ENCODE assay signal across 8 cellular contexts in the genomic region with DNA sequence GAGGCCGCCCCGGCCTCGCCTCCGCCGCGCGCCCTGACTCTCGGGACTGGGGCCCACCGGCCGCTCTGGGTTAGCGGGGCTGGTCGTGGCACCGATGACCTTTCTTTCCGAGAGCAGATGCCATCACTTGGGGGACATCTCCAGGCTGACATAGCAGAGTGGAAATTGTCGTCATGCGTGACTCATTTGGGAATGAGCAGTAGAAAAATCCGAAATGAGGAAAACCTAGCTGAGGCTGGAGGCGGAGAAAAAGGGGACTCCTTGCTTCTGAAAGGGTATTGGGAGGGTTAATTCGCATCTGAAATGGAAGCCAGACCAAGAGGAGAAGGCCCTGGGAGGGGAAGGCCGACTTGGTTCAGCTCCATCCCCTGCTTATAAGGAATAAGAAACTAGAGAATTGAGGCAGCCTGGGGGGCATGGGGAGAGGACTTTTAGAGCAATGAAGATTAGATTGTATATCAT. TPM values are rescaled to one million over a fixed set of nuclear protein-coding genes. Genes with fewer than 3 reads are reported as not detected.
DNase-seq lines count a peak whose midpoint lies in the region; ATAC-seq, FAIRE-seq and TF ChIP-seq lines count a peak whose summit lies in the region.

No MANE protein-coding gene starts in this region.

- H3K4me3 Mint-ChIP-seq in activated naive CD8-positive, alpha-beta T cell treated with anti-CD3 and anti-CD28 coated beads, Interleukin-2, amount 50 U/mL, for 24 hours = peak overlapping the region; percentile 68

- peak overlapping the region; percentile 81 for H3K4me3 ChIP-seq in ACC112 (ENCODE audit: low read depth, low read length)
- peak overlapping the region; percentile 63 to 73 for H3K4me3 ChIP-seq in left lung
- peak overlapping the region; percentile 62 for H3K4me3 ChIP-seq in thymus (ENCODE audit: low read length)

- H3K36me3 Mint-ChIP-seq in activated naive CD8-positive, alpha-beta T cell treated with anti-CD3 and anti-CD28 coated beads, Interleukin-2, amount 50 U/mL, for 24 hours (ENCODE audit: low read depth) = no peaks in the 10 kb centered on the region

- DNase-seq in H54 (ENCODE audit: insufficient read length, low spot score) (peak; percentile 45), left lung (no peak), GM19240 (ENCODE audit: insufficient read length, low spot score) (no peak)
- no peak for DNase-seq in activated naive CD8-positive, alpha-beta T cell treated with anti-CD3 and anti-CD28 coated beads, Interleukin-2, amount 50 U/mL, for 24 hours

- TF ChIP-seq POLR2A in H54 (IDR thresholded peaks at IDR 0.05; ENCODE audit: low read depth, low read length) = no peak

- H3K36me3 ChIP-seq in ACC112 (ENCODE audit: insufficient read depth, low read length) (no peaks in the 10 kb centered on the region), left lung (no peaks in the 10 kb centered on the region), thymus (ENCODE audit: control insufficient read depth, insufficient read depth) (no peaks in the 10 kb centered on the region)

- H3K27ac ChIP-seq in ACC112 (ENCODE audit: low read depth, low read length) (no peak overlapping the region), left lung (no peak overlapping the region), thymus (ENCODE audit: low read depth) (no peak overlapping the region)

- no peak overlapping the region for H3K27ac Mint-ChIP-seq in activated naive CD8-positive, alpha-beta T cell treated with anti-CD3 and anti-CD28 coated beads, Interleukin-2, amount 50 U/mL, for 24 hours

- 3% methylated on average over 20 of the region's 20 CpGs for WGBS in thymus

- no peaks in the 10 kb centered on the region for H3K79me2 ChIP-seq in ACC112 (ENCODE audit: control insufficient read depth, insufficient read depth, low read length, unreplicated experiment)

- H3K9me3 Mint-ChIP-seq in activated naive CD8-positive, alpha-beta T cell treated with anti-CD3 and anti-CD28 coated beads, Interleukin-2, amount 50 U/mL, for 24 hours = no peaks in the 10 kb centered on the region

- peak overlapping the region; percentile 95 for H2AFZ ChIP-seq in ACC112 (ENCODE audit: low read length, unreplicated experiment)

- no peaks in the 10 kb centered on the region for H3K9me3 ChIP-seq in left lung
- H3K9me3 ChIP-seq in thymus (ENCODE audit: control insufficient read depth) = no peaks in the 10 kb centered on the region

- no peak for ATAC-seq in activated naive CD8-positive, alpha-beta T cell treated with anti-CD3 and anti-CD28 coated beads, Interleukin-2, amount 50 U/mL, for 24 hours
- no peak for ATAC-seq in left lung
- ATAC-seq in GM18520 (IDR thresholded peaks at IDR 0.05; ENCODE audit: unreplicated experiment) = no peak
- no peak for ATAC-seq in HG03025 (IDR thresholded peaks at IDR 0.05; ENCODE audit: low FRiP score, unreplicated experiment)

- H3K4me1 Mint-ChIP-seq in activated naive CD8-positive, alpha-beta T cell treated with anti-CD3 and anti-CD28 coated beads, Interleukin-2, amount 50 U/mL, for 24 hours = peaks cover 11% of the 10 kb centered on the region

- no peak for TF ChIP-seq CTCF in left lung (IDR thresholded peaks at IDR 0.05)

- peaks cover 5% of the 10 kb centered on the region for H3K4me1 ChIP-seq in ACC112 (ENCODE audit: control insufficient read depth, insufficient read depth, low read length, unreplicated experiment)
- peaks cover 0 to 13% of the 10 kb centered on the region in 2 donors for H3K4me1 ChIP-seq in left lung
- H3K4me1 ChIP-seq in thymus (ENCODE audit: control insufficient read depth, insufficient read depth, low read length) = peaks cover 5% of the 10 kb centered on the region

- peaks cover 58% of the 10 kb centered on the region for H3K27me3 ChIP-seq in ACC112 (ENCODE audit: insufficient read depth, low read length)
- peaks cover 25 to 72% of the 10 kb centered on the region in 2 donors for H3K27me3 ChIP-seq in left lung
- peaks cover 33% of the 10 kb centered on the region for H3K27me3 ChIP-seq in thymus (ENCODE audit: control insufficient read depth, insufficient read depth)

- FAIRE-seq in H54 (lab: Jason Lieb, UNC) = no peak

- intact Hi-C loops in left lung (cut with DNase I) = no loop called here

- H3K27me3 Mint-ChIP-seq in activated naive CD8-positive, alpha-beta T cell treated with anti-CD3 and anti-CD28 coated beads, Interleukin-2, amount 50 U/mL, for 24 hours = peaks cover 54% of the 10 kb centered on the region

RNA-seq across cellular contexts. Expression of a gene that starts 0.4 kb away (rescaled TPM):
- total RNA-seq in left lung = 10 to 100 TPM; 10.9 to 15.0 TPM
- polyA plus RNA-seq in thymus = 5.4 TPM
